14 cellular contexts compared by ENCODE assay signal in the genomic region with DNA sequence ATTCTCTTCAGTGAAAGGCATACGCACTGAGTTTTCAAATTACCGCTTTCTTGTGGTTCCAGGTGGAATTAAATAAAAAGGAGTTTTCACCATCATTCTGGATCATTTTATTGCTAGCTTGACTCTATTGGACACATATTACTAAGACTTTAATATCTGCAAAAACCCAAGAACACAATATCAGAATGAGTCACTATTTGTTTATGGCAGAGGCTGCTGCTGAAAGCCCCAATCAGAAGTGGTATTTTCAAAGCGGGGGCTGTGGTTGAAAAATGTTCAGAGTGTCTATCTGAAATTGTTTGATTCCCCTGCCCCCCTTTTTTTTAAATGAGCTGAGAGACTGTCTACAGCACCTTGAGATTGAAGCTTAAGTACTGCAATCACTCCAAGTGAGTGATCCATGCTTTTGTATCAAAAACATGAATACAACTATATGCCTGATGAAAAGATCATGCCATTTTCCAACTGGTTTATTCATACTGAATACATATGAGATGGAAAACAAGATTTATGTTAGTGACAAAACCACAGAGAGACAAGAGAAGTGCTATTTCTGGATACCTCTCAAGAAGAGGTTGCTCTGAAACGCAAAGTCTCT.
DNase-seq lines count a peak whose midpoint lies in the region; ATAC-seq and TF ChIP-seq lines count a peak whose summit lies in the region.
"Had no signal": no experiment of that assay in that cellular context is flagged by ENCODE, and none has a peak within 500 bp of the region (broad histone marks: within the 10 kb centered on the region; RNA-seq: fewer than 3 reads in every experiment).

No MANE protein-coding gene starts in this region.

- H3K27me3 ChIP-seq in PC-3 (ENCODE audit: low read length) (no peaks in the 10 kb centered on the region), neural cell (ENCODE audit: insufficient read depth, low read depth, low read length) (no peaks in the 10 kb centered on the region), tibial nerve (no peaks in the 10 kb centered on the region)

- TF ChIP-seq RAD21 in neural cell (conservative IDR thresholded peaks at IDR 0.05): no peak

- 89 to 90% methylated on average over 4 of the region's 4 CpGs for WGBS in tibial nerve, 2 donors

- no peak overlapping the region for H2AFZ ChIP-seq in PC-3 (ENCODE audit: low read length)
- H2AFZ ChIP-seq in neural cell (ENCODE audit: low read depth, low read length): no peak overlapping the region

- H3K4me3 ChIP-seq in PC-3 (ENCODE audit: low read length): no peak overlapping the region
- no peak overlapping the region for H3K4me3 ChIP-seq in choroid plexus epithelial cell (ENCODE audit: low read depth, low read length)
- no peak overlapping the region for H3K4me3 ChIP-seq in neural cell (ENCODE audit: low read length)
- H3K4me3 ChIP-seq in tibial nerve: no peak overlapping the region
- H3K4me3 ChIP-seq: HAP-1 had no signal

- H3K36me3 ChIP-seq in PC-3 (ENCODE audit: low read depth, low read length) (no peaks in the 10 kb centered on the region), neural cell (ENCODE audit: insufficient read depth, low read length) (no peaks in the 10 kb centered on the region), tibial nerve (no peaks in the 10 kb centered on the region)
- H3K36me3 ChIP-seq: HAP-1 had no signal

- no peaks in the 10 kb centered on the region for H4K20me1 ChIP-seq in PC-3 (ENCODE audit: low read length)
- no peaks in the 10 kb centered on the region for H4K20me1 ChIP-seq in neural cell (ENCODE audit: insufficient read depth)

- H3K79me2 ChIP-seq in PC-3 (ENCODE audit: low read length) (no peaks in the 10 kb centered on the region), neural cell (replicated peaks; ENCODE audit: insufficient read depth, low read length) (no peaks in the 10 kb centered on the region)

- H3K9ac ChIP-seq in PC-3 (ENCODE audit: low read length) (no peak overlapping the region), neural cell (ENCODE audit: low read length) (no peak overlapping the region)

- ATAC-seq in GM18868 (IDR thresholded peaks at IDR 0.05; ENCODE audit: unreplicated experiment) (peak; percentile 61), PC-3 (peak; percentile 38; the same call in 1 of the 2 replicates), GM18909 (IDR thresholded peaks at IDR 0.05; ENCODE audit: poor library complexity, unreplicated experiment) (no peak)
- ATAC-seq: CD8-positive, alpha-beta T cell had no signal

- intact Hi-C loops in PC-3 (cut with micrococcal nuclease): no loop called here

- H3K4me1 ChIP-seq in PC-3 (ENCODE audit: insufficient read depth, low read length) (peaks cover 8% of the 10 kb centered on the region), tibial nerve (no peaks in the 10 kb centered on the region)
- H3K4me1 ChIP-seq: HAP-1 had no signal

- H3K9me3 ChIP-seq in PC-3 (ENCODE audit: low read length) (no peaks in the 10 kb centered on the region), neural cell (ENCODE audit: low read length) (no peaks in the 10 kb centered on the region), tibial nerve (no peaks in the 10 kb centered on the region)
- H3K9me3 ChIP-seq: HAP-1 had no signal

- BruUV-seq in PC-3 (replicated peaks; lab: Mats Ljungman, UMichigan): no TSS peak

- TF ChIP-seq CTCF in PC-3 (conservative IDR thresholded peaks at IDR 0.05; ENCODE audit: low read depth, low read length): no peak
- TF ChIP-seq CTCF in choroid plexus epithelial cell (conservative IDR thresholded peaks at IDR 0.05; ENCODE audit: low read depth, low read length): no peak
- no peak for TF ChIP-seq CTCF in neural cell (IDR thresholded peaks at IDR 0.05; ENCODE audit: poor library complexity, severe bottlenecking)
- TF ChIP-seq CTCF in tibial nerve (IDR thresholded peaks at IDR 0.05): no peak

- no peak for TF ChIP-seq POLR2A in tibial nerve (IDR thresholded peaks at IDR 0.05)

- DNase-seq in PC-3 (peak; percentile 26), choroid plexus epithelial cell (ENCODE audit: low read depth) (peak; percentile 16), H4 (ENCODE audit: low spot score) (no peak), tibial nerve (ENCODE audit: low spot score in 2 of 2) (no peak)
- DNase-seq: CD8-positive, alpha-beta T cell; COR-L47; DMS153; GF-D8; GOT3; IMR-90 had no signal

- no peaks in the 10 kb centered on the region for H3F3A ChIP-seq in PC-3 (ENCODE audit: low read length, unreplicated experiment)
- H3F3A ChIP-seq in neural cell (ENCODE audit: insufficient read depth, low read length, poor library complexity, severe bottlenecking): no peaks in the 10 kb centered on the region

- TF ChIP-seq EP300 in neural cell (conservative IDR thresholded peaks at IDR 0.05; ENCODE audit: poor library complexity, severe bottlenecking) (peak; percentile 92), tibial nerve (IDR thresholded peaks at IDR 0.05) (no peak)

- POLR2A ChIA-PET in PC-3 (lab: Charles Lee; ENCODE audit: unreplicated experiment): interaction anchor here (0.6 kb wide), 1 partner anchor 411 kb away, joined by 3 read pairs; no protein-coding TSS in a partner anchor

- H3K9me2 ChIP-seq in PC-3 (replicated peaks; ENCODE audit: low read length): no peaks in the 10 kb centered on the region
- no peaks in the 10 kb centered on the region for H3K9me2 ChIP-seq in neural cell (ENCODE audit: insufficient read depth, low read length)

- CTCF ChIA-PET in PC-3 (lab: Charles Lee): no interaction called here

- H3K4me2 ChIP-seq in PC-3 (ENCODE audit: low read length) (no peak overlapping the region), neural cell (ENCODE audit: low read length) (no peak overlapping the region)

- H3K27ac ChIP-seq in PC-3 (ENCODE audit: low read length) (no peak overlapping the region), neural cell (ENCODE audit: low read length) (peak overlapping the region; percentile 76), tibial nerve (no peak overlapping the region)

TF ChIP-seq in neural cell, 6 proteins besides CTCF, POLR2A, EP300 and RAD21:
- TF ChIP-seq POLR2AphosphoS5 (IDR thresholded peaks at IDR 0.05) (peak; percentile 61), SMC3 (conservative IDR thresholded peaks at IDR 0.05; ENCODE audit: poor library complexity) (no peak)
TF ChIP-seq in neural cell: peak in this region for 1.

Comparison
In these comparisons a context has a peak if more than half of its experiments do, and no peak if none do; other contexts are left out.
1. DNase-seq: peak in PC-3 (single experiment) and choroid plexus epithelial cell (single experiment); none in H4 (single experiment) and tibial nerve (0 of 2).